ENCODE assay signal across 15 cellular contexts in genomic region chr11:79434263-79434662, GRCh38. TPM values are rescaled to one million over a fixed set of nuclear protein-coding genes. Genes with fewer than 3 reads are reported as not detected.
"Had no signal": no experiment of that assay in that cellular context is flagged by ENCODE, and none has a peak within 500 bp of the region (broad histone marks: within the 10 kb centered on the region; RNA-seq: fewer than 3 reads in every experiment).

No MANE protein-coding gene starts in this region.

- H3K4me3 ChIP-seq: breast epithelium, right atrium auricular region had no signal

- H3K9me3 ChIP-seq: breast epithelium, right atrium auricular region had no signal

- DNase-seq: activated CD4-positive, alpha-beta T cell treated with anti-CD3 and anti-CD28 coated beads, Interleukin-2, amount 50 U/mL, for 1 hour; activated CD8-positive, alpha-beta memory T cell treated with anti-CD3 and anti-CD28 coated beads for 24 hours; activated naive CD8-positive, alpha-beta T cell treated with anti-CD3 and anti-CD28 coated beads, Interleukin-2, amount 10 ng/mL, durations not matched to agents 7 days and 5 days; dermis blood vessel endothelial cell; effector memory CD8-positive, alpha-beta T cell; hypothalamus; kidney glomerular epithelial cell; stimulated activated CD4-positive, alpha-beta T cell treated with anti-CD3 and anti-CD28 coated beads, Interleukin-4, amount 100 ng/mL, for 1 hour; stimulated activated naive CD4-positive, alpha-beta T cell; T-cell; T-helper 9 cell; trophoblast cell had no signal

- ATAC-seq: activated CD4-positive, CD25-positive, alpha-beta regulatory T cell treated with anti-CD3 and anti-CD28 coated beads, Interleukin-2, amount 50 U/mL, for 24 hours; effector memory CD8-positive, alpha-beta T cell; T-cell had no signal

- H3K36me3 ChIP-seq: breast epithelium, right atrium auricular region had no signal

- H3K27ac ChIP-seq: breast epithelium, right atrium auricular region had no signal

RNA-seq across cellular contexts. Expression of gene TENM4, which starts 6.6 kb away (rescaled TPM):
- total RNA-seq: activated naive CD8-positive, alpha-beta T cell treated with anti-CD3 and anti-CD28 coated beads, Interleukin-2, amount 10 ng/mL, durations not matched to agents 7 days and 5 days had no signal
